Comparison of ENCODE assay signal across 27 cellular contexts in the genomic region with DNA sequence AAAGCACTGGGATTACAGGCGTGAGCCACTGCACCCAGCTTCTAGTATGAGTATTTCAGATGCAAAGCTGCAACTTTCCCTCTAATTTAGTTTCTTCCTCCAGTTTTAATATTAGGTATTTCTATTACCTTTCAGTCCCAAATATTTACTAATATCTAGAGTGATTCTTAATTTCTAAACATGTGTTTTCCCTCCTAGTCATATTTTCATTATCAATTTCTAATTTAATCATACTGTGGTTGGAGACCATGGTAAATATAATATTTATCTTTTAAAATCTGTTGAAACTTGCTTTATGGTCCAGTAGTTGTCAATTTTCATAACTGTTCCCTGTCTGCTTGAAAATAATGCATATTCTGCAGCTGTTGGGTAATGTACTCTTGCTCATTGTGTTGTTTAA.
"Had no signal": no experiment of that assay in that cellular context is flagged by ENCODE, and none has a peak within 500 bp of the region (broad histone marks: within the 10 kb centered on the region; RNA-seq: fewer than 3 reads in every experiment).

No MANE protein-coding gene starts in this region.

- ATAC-seq: activated CD8-positive, alpha-beta T cell treated with anti-CD3 and anti-CD28 coated beads for 36 hours; activated naive CD4-positive, alpha-beta T cell treated with anti-CD3 and anti-CD28 coated beads, Interleukin-2, amount 50 U/mL, for 72 hours; body of pancreas had no signal

- DNase-seq: activated CD4-positive, alpha-beta T cell treated with anti-CD3 and anti-CD28 coated beads for 1 hour; activated CD4-positive, alpha-beta T cell treated with anti-CD3 and anti-CD28 coated beads, Interleukin-2, amount 10 ng/mL, durations not matched to agents 24 days and 14 days; activated CD4-positive, alpha-beta T cell treated with anti-CD3 and anti-CD28 coated beads, Interleukin-2, amount 50 U/mL, for 4 hours; activated CD4-positive, CD25-positive, alpha-beta regulatory T cell; activated CD8-positive, alpha-beta T cell treated with anti-CD3 and anti-CD28 coated beads for 36 hours; activated gamma-delta T cell treated with Interleukin-2 at 50 U/mL for 16 hours; activated naive CD4-positive, alpha-beta T cell treated with anti-CD3 and anti-CD28 coated beads for 36 hours; activated T-cell treated with anti-CD3 and anti-CD28 coated beads, Interleukin-2, amount 50 U/mL, for 1 hour; adrenal gland; body of pancreas; MG63; NCI-H1048; NCI-H1105 treated with DMSO at 0.1 percent for 48 hours; NCI-H1436; NCI-H1694; NCI-H1930; NCI-H2081 treated with DMSO at 0.1 percent for 48 hours; NCI-H345; NCI-H524 treated with DMSO at 0.1 percent for 48 hours; SHP77; SJCRH30; T1000; WERI-Rb-1 had no signal

- H3K27ac Mint-ChIP-seq: activated CD4-positive, alpha-beta T cell treated with anti-CD3 and anti-CD28 coated beads, Interleukin-2, amount 10 ng/mL, durations not matched to agents 24 days and 14 days; activated CD8-positive, alpha-beta T cell treated with anti-CD3 and anti-CD28 coated beads for 36 hours; activated naive CD4-positive, alpha-beta T cell treated with anti-CD3 and anti-CD28 coated beads for 36 hours; activated naive CD4-positive, alpha-beta T cell treated with anti-CD3 and anti-CD28 coated beads, Interleukin-2, amount 50 U/mL, for 72 hours; activated T-helper 1 cell treated with anti-CD3 and anti-CD28 coated beads, Interleukin-12 subunit alpha, Interleukin-12 subunit beta, Interleukin-2, Interleukin-4 antibody, amounts not matched to agents 30 ng/mL and 10 ng/mL and 1 ng/mL, durations not matched to agents 14 hours and 24 hours and 36 hours had no signal

- H3K36me3 ChIP-seq: adrenal gland, breast epithelium, MG63, SJCRH30, WERI-Rb-1 had no signal

- H3K9me3 Mint-ChIP-seq: activated CD4-positive, alpha-beta T cell treated with anti-CD3 and anti-CD28 coated beads, Interleukin-2, amount 10 ng/mL, durations not matched to agents 24 days and 14 days; activated CD8-positive, alpha-beta T cell treated with anti-CD3 and anti-CD28 coated beads for 36 hours; activated naive CD4-positive, alpha-beta T cell treated with anti-CD3 and anti-CD28 coated beads for 36 hours; activated naive CD4-positive, alpha-beta T cell treated with anti-CD3 and anti-CD28 coated beads, Interleukin-2, amount 50 U/mL, for 72 hours; activated T-helper 1 cell treated with anti-CD3 and anti-CD28 coated beads, Interleukin-12 subunit alpha, Interleukin-12 subunit beta, Interleukin-2, Interleukin-4 antibody, amounts not matched to agents 30 ng/mL and 10 ng/mL and 1 ng/mL, durations not matched to agents 14 hours and 24 hours and 36 hours had no signal

- H3K4me1 Mint-ChIP-seq: activated CD4-positive, alpha-beta T cell treated with anti-CD3 and anti-CD28 coated beads, Interleukin-2, amount 10 ng/mL, durations not matched to agents 24 days and 14 days had no signal

- H3K27me3 ChIP-seq: adrenal gland, body of pancreas, breast epithelium, MG63, SJCRH30 had no signal

- H3K36me3 Mint-ChIP-seq: activated naive CD4-positive, alpha-beta T cell treated with anti-CD3 and anti-CD28 coated beads, Interleukin-2, amount 50 U/mL, for 72 hours had no signal

- H3K4me3 Mint-ChIP-seq: activated CD4-positive, alpha-beta T cell treated with anti-CD3 and anti-CD28 coated beads, Interleukin-2, amount 10 ng/mL, durations not matched to agents 24 days and 14 days; activated CD8-positive, alpha-beta T cell treated with anti-CD3 and anti-CD28 coated beads for 36 hours; activated naive CD4-positive, alpha-beta T cell treated with anti-CD3 and anti-CD28 coated beads for 36 hours; activated T-helper 1 cell treated with anti-CD3 and anti-CD28 coated beads, Interleukin-12 subunit alpha, Interleukin-12 subunit beta, Interleukin-2, Interleukin-4 antibody, amounts not matched to agents 30 ng/mL and 10 ng/mL and 1 ng/mL, durations not matched to agents 14 hours and 24 hours and 36 hours had no signal

- H3K4me1 ChIP-seq: adrenal gland, body of pancreas, breast epithelium, SJCRH30 had no signal

- H3K4me3 ChIP-seq: adrenal gland, body of pancreas, breast epithelium, MG63, SJCRH30, SK-N-MC had no signal

- H3K9me3 ChIP-seq: adrenal gland, body of pancreas, breast epithelium, SJCRH30 had no signal

- H3K27ac ChIP-seq: adrenal gland, body of pancreas, breast epithelium, SJCRH30, SK-N-MC, WERI-Rb-1 had no signal

- H3K27me3 Mint-ChIP-seq: activated CD4-positive, alpha-beta T cell treated with anti-CD3 and anti-CD28 coated beads, Interleukin-2, amount 10 ng/mL, durations not matched to agents 24 days and 14 days; activated CD8-positive, alpha-beta T cell treated with anti-CD3 and anti-CD28 coated beads for 36 hours had no signal
